Comparison of ENCODE assay signal across 23 cellular contexts in the genomic region with DNA sequence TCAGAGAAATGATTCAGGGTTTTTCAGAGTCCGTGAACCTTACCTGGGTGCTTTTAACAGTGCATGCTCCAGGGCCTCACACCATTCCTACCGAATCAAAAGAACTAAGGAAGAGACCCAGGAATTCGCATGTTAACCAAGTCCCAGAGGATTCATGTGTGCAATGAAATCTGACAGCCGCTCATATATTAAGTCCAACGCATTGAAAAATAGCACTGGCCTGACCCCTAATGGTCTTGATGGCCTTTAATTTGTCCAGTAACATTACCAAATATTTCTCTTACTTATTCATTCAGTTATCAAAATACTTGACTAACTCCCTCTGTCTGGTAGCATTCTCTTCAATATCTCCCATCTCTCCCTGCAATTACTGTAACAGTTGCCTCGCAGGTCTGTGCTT. TPM values are rescaled to one million over a fixed set of nuclear protein-coding genes. Genes with fewer than 3 reads are reported as not detected.
DNase-seq lines count a peak whose midpoint lies in the region; ATAC-seq, FAIRE-seq and TF ChIP-seq lines count a peak whose summit lies in the region.
"Had no signal": no experiment of that assay in that cellular context is flagged by ENCODE, and none has a peak within 500 bp of the region (broad histone marks: within the 10 kb centered on the region; RNA-seq: fewer than 3 reads in every experiment).

No MANE protein-coding gene starts in this region.

- no peaks in the 10 kb centered on the region for H3K4me1 ChIP-seq in pancreas
- H3K4me1 ChIP-seq: BLaER1, Peyer's patch, SJCRH30 had no signal

- H3K9me3 ChIP-seq in pancreas = no peaks in the 10 kb centered on the region
- H3K9me3 ChIP-seq: BLaER1, Peyer's patch, SJCRH30 had no signal

- intact Hi-C loops in pancreas (cut with DNase I) = no loop called here

- H3K4me3 ChIP-seq in pancreas = no peak overlapping the region
- H3K4me3 ChIP-seq: BLaER1, GM23248, Peyer's patch, SJCRH30 had no signal

- 86 to 89% methylated on average over 6 of the region's 6 CpGs for WGBS in pancreas, 2 donors

- DNase-seq in A172 (ENCODE audit: low spot score) (peak; percentile 10), HT1080 (ENCODE audit: low read depth) (peak; percentile 34), SK-MEL-5 (ENCODE audit: low read depth, low spot score) (peak; percentile 43), NCI-H446 (lab: John Stamatoyannopoulos, UW) (no peak), pancreas (no peak)
- DNase-seq: CD4-positive, alpha-beta memory T cell; DMS79; GM23248; H9; NCI-H1694 treated with DMSO at 0.1 percent for 48 hours; NCI-H2081 treated with DMSO at 0.1 percent for 48 hours; NCI-H510A; Peyer's patch; SJCRH30; SW 1271; T-helper 17 cell had no signal

- no peak overlapping the region for H3K27ac ChIP-seq in C4-2B
- H3K27ac ChIP-seq in pancreas = no peak overlapping the region
- H3K27ac ChIP-seq: BLaER1, GM23248, KMS-11, Peyer's patch, SJCRH30 had no signal

- no peaks in the 10 kb centered on the region for H3K27me3 ChIP-seq in pancreas
- H3K27me3 ChIP-seq: BLaER1, Peyer's patch, SJCRH30 had no signal

- no peaks in the 10 kb centered on the region for H3K36me3 ChIP-seq in pancreas
- H3K36me3 ChIP-seq: BLaER1, Peyer's patch, SJCRH30 had no signal

- TF ChIP-seq CTCF in C4-2B (conservative IDR thresholded peaks at IDR 0.05) = peak; percentile 13; the same call in 1 of the 2 replicates
- no peak for TF ChIP-seq CTCF in pancreas (IDR thresholded peaks at IDR 0.05)

- in situ Hi-C loops in SK-MEL-5 (cut with HindIII; ENCODE audit: low pct_unique_long_range_greater_than_20kb, low sequenced_read_pairs) = no loop called here

- FAIRE-seq in pancreas (lab: Jason Lieb, UNC) = no peak
- FAIRE-seq: GM12891, HTR-8/SVneo had no signal

- ATAC-seq in pancreas (no peak), GM18873 (IDR thresholded peaks at IDR 0.05; ENCODE audit: low FRiP score, unreplicated experiment) (no peak)
- ATAC-seq: T-helper 17 cell had no signal

RNA-seq across cellular contexts. Expression of a gene that starts 55.0 kb away (rescaled TPM):
- total RNA-seq in A172 (2014; rRNA removed; shearing (Covaris generic)) = not detected in 2 replicates
- total RNA-seq in HT1080 (2014; rRNA removed; shearing (Covaris generic)) = not detected in 2 replicates
- not detected in 2 replicates for polyA plus RNA-seq in HT1080 (2015; cell fraction: cytosol; rRNA removed)
- not detected in 2 replicates for polyA plus RNA-seq in HT1080 (2015; cell fraction: nucleus; rRNA removed)
- total RNA-seq in SK-MEL-5 (2014; rRNA removed; shearing (Covaris generic)) = not detected in 2 replicates
- polyA plus RNA-seq in SK-MEL-5 (2015; cell fraction: cytosol; rRNA removed) = not detected in 2 replicates
- not detected in 2 replicates for polyA plus RNA-seq in SK-MEL-5 (2015; cell fraction: nucleus; rRNA removed)
- total RNA-seq in pancreas = 1 to 10 TPM in 1 of 6 donors, under 1 TPM in 5; 0.19 to 2.6 (median 0.34) TPM
- polyA plus RNA-seq in pancreas = under 1 TPM; 0.63 to 0.68 TPM
- total RNA-seq: CD4-positive, alpha-beta memory T cell; G401; GM23248; Peyer's patch; SJCRH30; T-helper 17 cell had no signal
- polyA plus RNA-seq: CD4-positive, alpha-beta memory T cell; GM23248 had no signal

Comparison
In these comparisons a context has a peak if more than half of its experiments do, and no peak if none do; other contexts are left out.
1. DNase-seq: peak in A172 (single experiment), HT1080 (single experiment) and SK-MEL-5 (single experiment); none in NCI-H446 (0 of 2) and pancreas (0 of 6).